In genomic region chr3:194671511-194671899, GRCh38 we compare ENCODE assay signal across 8 cellular contexts. TPM values are rescaled to one million over a fixed set of nuclear protein-coding genes. Genes with fewer than 3 reads are reported as not detected.
DNase-seq lines count a peak whose midpoint lies in the region; ATAC-seq and TF ChIP-seq lines count a peak whose summit lies in the region.

No MANE protein-coding gene starts in this region.

- H3K27me3 ChIP-seq in Karpas-422 (ENCODE audit: low read length) (no peaks in the 10 kb centered on the region), esophagus muscularis mucosa (peaks cover 0 to 12% (median 0%) of the 10 kb centered on the region in 4 donors)

- no peaks in the 10 kb centered on the region for H3K9me3 ChIP-seq in Karpas-422 (ENCODE audit: low read length)
- H3K9me3 ChIP-seq in T-helper 17 cell (ENCODE audit: control insufficient read depth, low read length, poor library complexity, severe bottlenecking): no peaks in the 10 kb centered on the region
- no peaks in the 10 kb centered on the region for H3K9me3 ChIP-seq in esophagus muscularis mucosa

- intact Hi-C loops in esophagus muscularis mucosa (cut with DNase I): no loop called here

- ATAC-seq in GM19455 (IDR thresholded peaks at IDR 0.05; ENCODE audit: unreplicated experiment): peak; percentile 21
- peak; percentile 34 for ATAC-seq in T-helper 17 cell
- ATAC-seq in natural killer cell treated with Interleukin-12 subunit alpha and Interleukin-12 subunit beta and Interleukin-15 and Interleukin-18, amount 100 ng/mL, for 72 hours: no peak

- H3K4me1 ChIP-seq in Karpas-422 (ENCODE audit: low read length) (peaks cover 32% of the 10 kb centered on the region), esophagus muscularis mucosa (peaks cover 19 to 32% (median 23%) of the 10 kb centered on the region in 4 donors)

- H3K9me3 Mint-ChIP-seq in natural killer cell treated with Interleukin-12 subunit alpha and Interleukin-12 subunit beta and Interleukin-15 and Interleukin-18, amount 100 ng/mL, for 72 hours: no peaks in the 10 kb centered on the region

- H3K36me3 Mint-ChIP-seq in T-helper 17 cell (ENCODE audit: low read depth): peaks cover 8% of the 10 kb centered on the region
- H3K36me3 Mint-ChIP-seq in natural killer cell treated with Interleukin-12 subunit alpha and Interleukin-12 subunit beta and Interleukin-15 and Interleukin-18, amount 100 ng/mL, for 72 hours: peaks cover 5% of the 10 kb centered on the region

- H4K20me1 ChIP-seq in Karpas-422 (ENCODE audit: insufficient read depth, low read depth, low read length): peaks cover 8% of the 10 kb centered on the region; the same call in 1 of the 2 replicates

- peak overlapping the region; percentile 97 for H3K27ac Mint-ChIP-seq in T-helper 17 cell
- peak overlapping the region; percentile 97 to 99 for H3K27ac Mint-ChIP-seq in natural killer cell treated with Interleukin-12 subunit alpha and Interleukin-12 subunit beta and Interleukin-15 and Interleukin-18, amount 100 ng/mL, for 72 hours

- H3K4me3 ChIP-seq in Karpas-422 (ENCODE audit: low read length) (peak overlapping the region; percentile 75), esophagus muscularis mucosa (peak overlapping the region; percentile 64 to 81 (median 74))

- peak overlapping the region; percentile 70; the same call in 1 of the 2 replicates for H3K27ac ChIP-seq in Karpas-422 (ENCODE audit: low read length)
- H3K27ac ChIP-seq in esophagus muscularis mucosa (replicated peaks in 1 of 4): peak overlapping the region; percentile 87 to 90 (median 88)

- in situ Hi-C loops in Caki2 (cut with HindIII; ENCODE audit: low pct_unique_long_range_greater_than_20kb, low sequenced_read_pairs): no loop called here

- peak overlapping the region; percentile 98 for H3K4me3 Mint-ChIP-seq in T-helper 17 cell
- peak overlapping the region; percentile 98 for H3K4me3 Mint-ChIP-seq in natural killer cell treated with Interleukin-12 subunit alpha and Interleukin-12 subunit beta and Interleukin-15 and Interleukin-18, amount 100 ng/mL, for 72 hours

- no peaks in the 10 kb centered on the region for H3K9me2 ChIP-seq in Karpas-422 (replicated peaks; ENCODE audit: insufficient read depth, low read length)

- H2AFZ ChIP-seq in Karpas-422 (ENCODE audit: low read length): peak overlapping the region; percentile 83; the same call in 1 of the 2 replicates

- H3K27me3 Mint-ChIP-seq in T-helper 17 cell: no peaks in the 10 kb centered on the region
- peaks cover 3 to 7% of the 10 kb centered on the region in 2 donors for H3K27me3 Mint-ChIP-seq in natural killer cell treated with Interleukin-12 subunit alpha and Interleukin-12 subunit beta and Interleukin-15 and Interleukin-18, amount 100 ng/mL, for 72 hours

- DNase-seq in Caki2 (ENCODE audit: low read depth) (peak; percentile 55), Karpas-422 (peak; percentile 82), T-helper 17 cell (no peak), esophagus muscularis mucosa (ENCODE audit: extremely low spot score) (peak; percentile 4), T1000 (lab: John Stamatoyannopoulos, UW) (no peak), activated gamma-delta T cell (lab: John Stamatoyannopoulos, UW) (no peak)
- DNase-seq in natural killer cell treated with Interleukin-12 subunit alpha and Interleukin-12 subunit beta and Interleukin-15 and Interleukin-18, amount 100 ng/mL, for 72 hours (ENCODE audit: low spot score): no peak

- H3K79me2 ChIP-seq in Karpas-422 (ENCODE audit: low read length): peaks cover 45% of the 10 kb centered on the region

- H3K4me2 ChIP-seq in Karpas-422 (ENCODE audit: low read depth, low read length, poor library complexity, severe bottlenecking): peak overlapping the region; percentile 91

- peaks cover 32% of the 10 kb centered on the region for H3K4me1 Mint-ChIP-seq in T-helper 17 cell
- peaks cover 30 to 37% of the 10 kb centered on the region in 2 donors for H3K4me1 Mint-ChIP-seq in natural killer cell treated with Interleukin-12 subunit alpha and Interleukin-12 subunit beta and Interleukin-15 and Interleukin-18, amount 100 ng/mL, for 72 hours (ENCODE audit: low read depth in 2 of 2)

- no peak for TF ChIP-seq POLR2A in esophagus muscularis mucosa (IDR thresholded peaks at IDR 0.05; ENCODE audit: low read depth)

- no peak for TF ChIP-seq EP300 in esophagus muscularis mucosa (IDR thresholded peaks at IDR 0.05)

- peak; percentile 37 to 50 (median 41) for TF ChIP-seq CTCF in esophagus muscularis mucosa (IDR thresholded peaks at IDR 0.05)

- peak overlapping the region; percentile 79 for H3K9ac ChIP-seq in Karpas-422 (ENCODE audit: low read length)

- WGBS in esophagus muscularis mucosa: 2% methylated on average over 5 of the region's 5 CpGs

- H3K36me3 ChIP-seq in Karpas-422 (ENCODE audit: insufficient read depth, low read length) (peaks cover 21% of the 10 kb centered on the region; the same call in 1 of the 2 replicates), esophagus muscularis mucosa (peaks cover 3 to 33% (median 25%) of the 10 kb centered on the region in 4 donors)

RNA-seq across cellular contexts. Expression of gene LSG1, which starts 0.5 kb away (rescaled TPM):
- total RNA-seq in Caki2 (2014; rRNA removed; shearing (Covaris generic); ENCODE audit: low replicate concordance): 39.6 and 47.8 TPM in 2 replicates
- total RNA-seq in Karpas-422 (2014; rRNA removed; shearing (Covaris generic); ENCODE audit: low replicate concordance): 52.2 and 74.3 TPM in 2 replicates
- total RNA-seq in T-helper 17 cell (10 to 100 TPM; 42.0 to 52.6 TPM), esophagus muscularis mucosa (10 to 100 TPM; 19.9 to 35.0 (median 32.6) TPM)
- 10 to 100 TPM; 38.7 to 63.3 TPM for total RNA-seq in natural killer cell treated with Interleukin-12 subunit alpha and Interleukin-12 subunit beta and Interleukin-15 and Interleukin-18, amount 100 ng/mL, for 72 hours

RNA-seq across cellular contexts. Expression of gene FAM43A, which starts 14.2 kb away (rescaled TPM):
- total RNA-seq in Caki2 (2014; rRNA removed; shearing (Covaris generic); ENCODE audit: low replicate concordance): 2.9 and 7.5 TPM in 2 replicates
- 80.7 and 147 TPM in 2 replicates for total RNA-seq in Karpas-422 (2014; rRNA removed; shearing (Covaris generic); ENCODE audit: low replicate concordance)
- total RNA-seq in T-helper 17 cell (1 to 10 TPM; 2.9 to 5.5 TPM), esophagus muscularis mucosa (10 to 100 TPM; 24.5 to 42.8 (median 32.5) TPM)
- 10 to 100 TPM; 11.6 to 50.2 TPM for total RNA-seq in natural killer cell treated with Interleukin-12 subunit alpha and Interleukin-12 subunit beta and Interleukin-15 and Interleukin-18, amount 100 ng/mL, for 72 hours

RNA-seq across cellular contexts. Expression of gene TMEM44, which starts 38.3 kb away (rescaled TPM):
- total RNA-seq in Caki2 (2014; rRNA removed; shearing (Covaris generic); ENCODE audit: low replicate concordance): 4.0 and 17.5 TPM in 2 replicates
- 10.9 and 36.9 TPM in 2 replicates for total RNA-seq in Karpas-422 (2014; rRNA removed; shearing (Covaris generic); ENCODE audit: low replicate concordance)
- total RNA-seq in T-helper 17 cell (under 1 TPM; 0.87 to 0.94 TPM), esophagus muscularis mucosa (10 to 100 TPM in 1 of 4 donors, 1 to 10 TPM in 3; 3.3 to 10.8 (median 9.3) TPM)
- 1 to 10 TPM; 4.7 to 8.5 TPM for total RNA-seq in natural killer cell treated with Interleukin-12 subunit alpha and Interleukin-12 subunit beta and Interleukin-15 and Interleukin-18, amount 100 ng/mL, for 72 hours

Comparison
In these comparisons a context has a peak if more than half of its experiments do, and no peak if none do; other contexts are left out.
1. DNase-seq: peak in Caki2 (single experiment), Karpas-422 (single experiment) and esophagus muscularis mucosa (single experiment); none in T-helper 17 cell (0 of 3), natural killer cell treated with Interleukin-12 subunit alpha and Interleukin-12 subunit beta and Interleukin-15 and Interleukin-18, amount 100 ng/mL, for 72 hours (single experiment), T1000 (single experiment) and activated gamma-delta T cell (single experiment).
2. ATAC-seq: peak in GM19455 (single experiment) and T-helper 17 cell (single experiment); none in natural killer cell treated with Interleukin-12 subunit alpha and Interleukin-12 subunit beta and Interleukin-15 and Interleukin-18, amount 100 ng/mL, for 72 hours (0 of 2).